Comparison of ENCODE assay signal across 32 cellular contexts in genomic region chr21:36524477-36524876, GRCh38. TPM values are rescaled to one million over a fixed set of nuclear protein-coding genes. Genes with fewer than 3 reads are reported as not detected.
"Had no signal": no experiment of that assay in that cellular context is flagged by ENCODE, and none has a peak within 500 bp of the region (broad histone marks: within the 10 kb centered on the region; RNA-seq: fewer than 3 reads in every experiment).

No MANE protein-coding gene starts in this region.

- DNase-seq: colonic mucosa; effector CD8-positive, alpha-beta T cell; endodermal cell; foreskin fibroblast; left colon; left ventricle myocardium inferior; lower lobe of right lung; natural killer cell; stimulated activated CD4-positive, alpha-beta T cell treated with anti-CD3 and anti-CD28 coated beads, Interleukin-12 subunit alpha, Interleukin-12 subunit beta, amount 100 ng/mL, for 4 hours; stimulated activated CD4-positive, alpha-beta T cell treated with anti-CD3 and anti-CD28 coated beads, Interleukin-1b, Interleukin-23, amount 100 ng/mL, for 48 hours; stimulated activated CD4-positive, alpha-beta T cell treated with anti-CD3 and anti-CD28 coated beads, Interleukin-4, amount 100 ng/mL, for 1 hour; stimulated activated CD8-positive, alpha-beta memory T cell treated with anti-CD3 and anti-CD28 coated beads, Interleukin-4, amount 100 ng/mL, for 48 hours; stimulated activated naive CD4-positive, alpha-beta T cell treated with Interleukin-2 at 50 U/mL for 16 hours; substantia nigra; testis; tibial artery had no signal

- H3K36me3 ChIP-seq: colonic mucosa, gastroesophageal sphincter, heart left ventricle, left ventricle myocardium inferior, lower lobe of right lung, neutrophil, pancreas, tibial artery had no signal

- H3K9me3 Mint-ChIP-seq: dendritic cell treated with granulocyte-macrophage colony-stimulating factor and Interleukin-4, amounts not matched to agents 40 ng/mL and 50 ng/mL, for 4 days; natural killer cell; type B pancreatic cell had no signal

- ATAC-seq: esophagus mucosa, gastroesophageal sphincter, left colon, natural killer cell, pancreas, sciatic nerve had no signal

- H3K4me1 ChIP-seq: colonic mucosa, gastroesophageal sphincter, left ventricle myocardium inferior, lower lobe of right lung, pancreas, testis, tibial artery had no signal

- H3K27me3 ChIP-seq: colonic mucosa, pancreas, testis had no signal

- H3K27ac ChIP-seq: colonic mucosa, epithelial cell of prostate, gastroesophageal sphincter, heart left ventricle, hepatocyte, left ventricle myocardium inferior, lower lobe of right lung, neutrophil, pancreas, testis, tibial artery had no signal

- H3K4me3 ChIP-seq: colonic mucosa, gastroesophageal sphincter, heart left ventricle, hepatocyte, left ventricle myocardium inferior, lower lobe of right lung, pancreas, smooth muscle cell, testis, tibial artery had no signal

- H3K4me2 ChIP-seq: hepatocyte, smooth muscle cell had no signal

- H2AFZ ChIP-seq: hepatocyte had no signal

- H3K36me3 Mint-ChIP-seq: natural killer cell had no signal

- H3K79me2 ChIP-seq: hepatocyte had no signal

- FAIRE-seq: islet of Langerhans, pancreas had no signal

- H3K4me3 Mint-ChIP-seq: dendritic cell treated with granulocyte-macrophage colony-stimulating factor and Interleukin-4, amounts not matched to agents 40 ng/mL and 50 ng/mL, for 4 days; endodermal cell; natural killer cell; type B pancreatic cell had no signal

- H3K9me3 ChIP-seq: colonic mucosa, gastroesophageal sphincter, heart left ventricle, left ventricle myocardium inferior, lower lobe of right lung, neutrophil, pancreas, testis, tibial artery had no signal

- H3K27ac Mint-ChIP-seq: dendritic cell treated with granulocyte-macrophage colony-stimulating factor and Interleukin-4, amounts not matched to agents 40 ng/mL and 50 ng/mL, for 4 days; endodermal cell; natural killer cell; type B pancreatic cell had no signal

RNA-seq across cellular contexts. Expression of gene CLDN14, which starts 44.6 kb away (rescaled TPM):
- total RNA-seq: chondrocyte, endodermal cell, esophagus mucosa, heart left ventricle, left ventricle myocardium inferior, lower lobe of right lung, mesenteric fat pad, natural killer cell, omental fat pad, smooth muscle cell had no signal
- polyA plus RNA-seq: heart left ventricle, neural cell, smooth muscle cell had no signal
